In genomic region chr12:104472748-104473147, GRCh38 we compare ENCODE assay signal across 16 cellular contexts. TPM values are rescaled to one million over a fixed set of nuclear protein-coding genes. Genes with fewer than 3 reads are reported as not detected.
DNase-seq lines count a peak whose midpoint lies in the region; ATAC-seq and TF ChIP-seq lines count a peak whose summit lies in the region.
"Had no signal": no experiment of that assay in that cellular context is flagged by ENCODE, and none has a peak within 500 bp of the region (broad histone marks: within the 10 kb centered on the region; RNA-seq: fewer than 3 reads in every experiment).

No MANE protein-coding gene starts in this region.

- H3K36me3 ChIP-seq in OCI-LY1 (ENCODE audit: insufficient read depth, low read length) (no peaks in the 10 kb centered on the region), psoas muscle (ENCODE audit: insufficient read depth in 1 of 2, low read depth in 1 of 2) (no peaks in the 10 kb centered on the region)
- H3K36me3 ChIP-seq: esophagus squamous epithelium, stomach had no signal

- H3K4me3 ChIP-seq in OCI-LY1 (ENCODE audit: low read depth, low read length, poor library complexity, severe bottlenecking) = no peak overlapping the region
- H3K4me3 ChIP-seq in psoas muscle = no peak overlapping the region
- no peak overlapping the region for H3K4me3 ChIP-seq in right cardiac atrium (ENCODE audit: low read length)
- H3K4me3 ChIP-seq: esophagus squamous epithelium, stomach had no signal

- WGBS in psoas muscle, 3 donors = 77 to 90% (median 79%) methylated on average over 4 of the region's 4 CpGs
- WGBS in right cardiac atrium = 87% methylated on average over 4 of the region's 4 CpGs

- no peaks in the 10 kb centered on the region for H3K9me2 ChIP-seq in OCI-LY1 (ENCODE audit: low read depth, low read length)

- H3K36me3 Mint-ChIP-seq in activated T-cell treated with anti-CD3 and anti-CD28 coated beads, Interleukin-2, amount 50 U/mL, for 4 hours (ENCODE audit: insufficient read depth) = peaks cover 6% of the 10 kb centered on the region
- H3K36me3 Mint-ChIP-seq in activated naive CD8-positive, alpha-beta T cell treated with anti-CD3 and anti-CD28 coated beads, Interleukin-2, amount 50 U/mL, for 24 hours (ENCODE audit: low read depth) = peaks cover 16% of the 10 kb centered on the region
- peaks cover 34% of the 10 kb centered on the region for H3K36me3 Mint-ChIP-seq in stimulated activated memory B cell treated with anti-CD40 and anti-IgM and Interleukin-4, amounts not matched to agents 10 μg/mL and 1 μg/mL and 100 μg/mL, for 72 hours

- H3K27ac ChIP-seq in OCI-LY1 (ENCODE audit: low read depth, low read length, poor library complexity, severe bottlenecking) (peak overlapping the region; percentile 54), psoas muscle (no peak overlapping the region), right cardiac atrium (ENCODE audit: low read length) (no peak overlapping the region)

- no peaks in the 10 kb centered on the region for H3K27me3 ChIP-seq in OCI-LY1 (ENCODE audit: insufficient read depth, low read length)
- no peaks in the 10 kb centered on the region for H3K27me3 ChIP-seq in psoas muscle (ENCODE audit: insufficient read depth in 3 of 3, low read length in 2 of 3)
- H3K27me3 ChIP-seq in right cardiac atrium (ENCODE audit: control insufficient read depth, insufficient read depth) = no peaks in the 10 kb centered on the region
- H3K27me3 ChIP-seq: esophagus squamous epithelium, stomach had no signal

- no peaks in the 10 kb centered on the region for H4K20me1 ChIP-seq in OCI-LY1 (ENCODE audit: insufficient read depth, low read length)

- intact Hi-C loops in psoas muscle (cut with DNase I) = no loop called here
- intact Hi-C loops in cardiac septum (cut with DNase I) = no loop called here
- intact Hi-C loops in right cardiac atrium (cut with DNase I) = no loop called here

- H3K79me2 ChIP-seq in OCI-LY1 (ENCODE audit: insufficient read depth, low read length) = 0 out of 2 replicates have a peak, but pooled peaks cover 4% of the 10 kb centered on the region

- peaks cover 7% of the 10 kb centered on the region for H3K9me3 Mint-ChIP-seq in activated T-cell treated with anti-CD3 and anti-CD28 coated beads, Interleukin-2, amount 50 U/mL, for 4 hours
- peaks cover 6% of the 10 kb centered on the region for H3K9me3 Mint-ChIP-seq in activated naive CD8-positive, alpha-beta T cell treated with anti-CD3 and anti-CD28 coated beads, Interleukin-2, amount 50 U/mL, for 24 hours
- no peaks in the 10 kb centered on the region for H3K9me3 Mint-ChIP-seq in stimulated activated memory B cell treated with anti-CD40 and anti-IgM and Interleukin-4, amounts not matched to agents 10 μg/mL and 1 μg/mL and 100 μg/mL, for 72 hours

- peak overlapping the region; percentile 64 for H3K4me3 Mint-ChIP-seq in activated T-cell treated with anti-CD3 and anti-CD28 coated beads, Interleukin-2, amount 50 U/mL, for 4 hours
- peak overlapping the region; percentile 35 for H3K4me3 Mint-ChIP-seq in activated naive CD8-positive, alpha-beta T cell treated with anti-CD3 and anti-CD28 coated beads, Interleukin-2, amount 50 U/mL, for 24 hours
- peak overlapping the region; percentile 71 for H3K4me3 Mint-ChIP-seq in stimulated activated memory B cell treated with anti-CD40 and anti-IgM and Interleukin-4, amounts not matched to agents 10 μg/mL and 1 μg/mL and 100 μg/mL, for 72 hours

- no peak for DNase-seq in activated T-cell treated with anti-CD3 and anti-CD28 coated beads, Interleukin-2, amount 50 U/mL, for 4 hours
- DNase-seq in activated T-cell treated with anti-CD3 and anti-CD28 coated beads for 4 hours (no peak), psoas muscle (no peak), cardiac septum (ENCODE audit: low spot score) (no peak), right cardiac atrium (no peak)
- no peak for DNase-seq in activated naive CD8-positive, alpha-beta T cell treated with anti-CD3 and anti-CD28 coated beads, Interleukin-2, amount 50 U/mL, for 24 hours
- DNase-seq: activated gamma-delta T cell, Caco-2, esophagus squamous epithelium, GOT3, NCI-H345, SHP77 treated with DMSO at 0.1 percent for 48 hours, stomach, T1000 had no signal

- peaks cover 85% of the 10 kb centered on the region for H3K4me1 Mint-ChIP-seq in activated T-cell treated with anti-CD3 and anti-CD28 coated beads, Interleukin-2, amount 50 U/mL, for 4 hours (ENCODE audit: low read depth)
- peaks cover 81% of the 10 kb centered on the region for H3K4me1 Mint-ChIP-seq in activated naive CD8-positive, alpha-beta T cell treated with anti-CD3 and anti-CD28 coated beads, Interleukin-2, amount 50 U/mL, for 24 hours
- H3K4me1 Mint-ChIP-seq in stimulated activated memory B cell treated with anti-CD40 and anti-IgM and Interleukin-4, amounts not matched to agents 10 μg/mL and 1 μg/mL and 100 μg/mL, for 72 hours = peaks cover 80% of the 10 kb centered on the region

- ATAC-seq in activated T-cell treated with anti-CD3 and anti-CD28 coated beads, Interleukin-2, amount 50 U/mL, for 4 hours = no peak
- ATAC-seq in activated naive CD8-positive, alpha-beta T cell treated with anti-CD3 and anti-CD28 coated beads, Interleukin-2, amount 50 U/mL, for 24 hours = no peak
- ATAC-seq in stimulated activated memory B cell treated with anti-CD40 and anti-IgM and Interleukin-4, amounts not matched to agents 10 μg/mL and 1 μg/mL and 100 μg/mL, for 72 hours = no peak
- ATAC-seq in psoas muscle = no peak
- ATAC-seq in right cardiac atrium = no peak

- no peaks in the 10 kb centered on the region; the same call in 1 of the 2 replicates for H3F3A ChIP-seq in OCI-LY1 (ENCODE audit: insufficient read depth, low read length)

- H3K27me3 Mint-ChIP-seq in activated T-cell treated with anti-CD3 and anti-CD28 coated beads, Interleukin-2, amount 50 U/mL, for 4 hours (ENCODE audit: low read depth) = no peaks in the 10 kb centered on the region
- no peaks in the 10 kb centered on the region for H3K27me3 Mint-ChIP-seq in activated naive CD8-positive, alpha-beta T cell treated with anti-CD3 and anti-CD28 coated beads, Interleukin-2, amount 50 U/mL, for 24 hours
- no peaks in the 10 kb centered on the region for H3K27me3 Mint-ChIP-seq in stimulated activated memory B cell treated with anti-CD40 and anti-IgM and Interleukin-4, amounts not matched to agents 10 μg/mL and 1 μg/mL and 100 μg/mL, for 72 hours

- peaks cover 55% of the 10 kb centered on the region for H3K4me1 ChIP-seq in OCI-LY1 (ENCODE audit: insufficient read depth, low read length, severe bottlenecking)
- no peaks in the 10 kb centered on the region for H3K4me1 ChIP-seq in psoas muscle
- no peaks in the 10 kb centered on the region for H3K4me1 ChIP-seq in right cardiac atrium (ENCODE audit: control insufficient read depth, insufficient read depth, low read length)
- H3K4me1 ChIP-seq: Caco-2 had no signal

- TF ChIP-seq CTCF in OCI-LY1 (IDR thresholded peaks at IDR 0.05; ENCODE audit: low read length) (no peak), psoas muscle (IDR thresholded peaks at IDR 0.05) (no peak)

- H3K9me3 ChIP-seq in OCI-LY1 (ENCODE audit: low read length) = no peaks in the 10 kb centered on the region
- no peaks in the 10 kb centered on the region for H3K9me3 ChIP-seq in psoas muscle
- H3K9me3 ChIP-seq in right cardiac atrium (ENCODE audit: control insufficient read depth, low read length) = no peaks in the 10 kb centered on the region
- H3K9me3 ChIP-seq: Caco-2, esophagus squamous epithelium, stomach had no signal

- peak overlapping the region; percentile 49 for H3K27ac Mint-ChIP-seq in activated naive CD8-positive, alpha-beta T cell treated with anti-CD3 and anti-CD28 coated beads, Interleukin-2, amount 50 U/mL, for 24 hours
- H3K27ac Mint-ChIP-seq in stimulated activated memory B cell treated with anti-CD40 and anti-IgM and Interleukin-4, amounts not matched to agents 10 μg/mL and 1 μg/mL and 100 μg/mL, for 72 hours = peak overlapping the region; percentile 88

- no peak overlapping the region for H2AFZ ChIP-seq in OCI-LY1 (ENCODE audit: low read length)

- H3K9ac ChIP-seq in OCI-LY1 (ENCODE audit: low read length) = no peak overlapping the region; the same call in 1 of the 2 replicates

- H3K4me2 ChIP-seq in OCI-LY1 (ENCODE audit: low read length) = peak overlapping the region; percentile 59; the same call in 1 of the 2 replicates

RNA-seq across cellular contexts. Expression of gene CHST11, which starts 16.0 kb away (rescaled TPM):
- total RNA-seq in activated T-cell treated with anti-CD3 and anti-CD28 coated beads, Interleukin-2, amount 50 U/mL, for 4 hours = 10 to 100 TPM; 40.5 to 70.7 (median 61.7) TPM
- total RNA-seq in psoas muscle = 1 to 10 TPM; 1.0 to 1.6 (median 1.1) TPM
- polyA plus RNA-seq in psoas muscle = under 1 TPM; 0.52 to 0.65 (median 0.58) TPM
- total RNA-seq in cardiac septum = 6.1 TPM
- total RNA-seq in right cardiac atrium = 10 to 100 TPM in 2 of 4 donors, 1 to 10 TPM in 2; 7.2 to 11.8 (median 10.5) TPM
- polyA plus RNA-seq in right cardiac atrium = 3.1 TPM
